ENCODE assay signal across 15 cellular contexts in genomic region chr3:127722104-127722784, GRCh38. TPM values are rescaled to one million over a fixed set of nuclear protein-coding genes. Genes with fewer than 3 reads are reported as not detected.
DNase-seq lines count a peak whose midpoint lies in the region; ATAC-seq and TF ChIP-seq lines count a peak whose summit lies in the region.
"Had no signal": no experiment of that assay in that cellular context is flagged by ENCODE, and none has a peak within 500 bp of the region (broad histone marks: within the 10 kb centered on the region; RNA-seq: fewer than 3 reads in every experiment).

No MANE protein-coding gene starts in this region.

- H3K4me2 ChIP-seq in neural progenitor cell, result peak overlapping the region; percentile 62

- H2AFZ ChIP-seq in neural progenitor cell (replicated peaks), result no peak overlapping the region

- DNase-seq in Ammon's horn (ENCODE audit: low spot score) (peak; percentile 42), NCI-H69 (lab: John Stamatoyannopoulos, UW) (peak; percentile 15), left cardiac atrium (no peak), neural progenitor cell (ENCODE audit: low spot score) (no peak), NCI-H748 treated with DMSO at 0.1 percent for 48 hours (lab: John Stamatoyannopoulos, UW) (no peak), mucosa of descending colon (no peak), body of pancreas (no peak)
- DNase-seq in activated naive CD4-positive, alpha-beta T cell treated with anti-CD3 and anti-CD28 coated beads, Interleukin-2, amount 50 U/mL, for 16 hours, result no peak
- DNase-seq: activated naive CD4-positive, alpha-beta T cell treated with Interleukin-2 at 50 U/mL for 16 hours; kidney; naive B cell; NCI-H774; thyroid gland had no signal

- no peaks in the 10 kb centered on the region for H3K36me3 Mint-ChIP-seq in neural progenitor cell

- H3K4me1 ChIP-seq in neural progenitor cell (peaks cover 20% of the 10 kb centered on the region), mucosa of descending colon (ENCODE audit: low read depth) (no peaks in the 10 kb centered on the region), body of pancreas (peaks cover 10% of the 10 kb centered on the region)

- H3K4me3 Mint-ChIP-seq in neural progenitor cell, result no peak overlapping the region

- peaks cover 7% of the 10 kb centered on the region for H3K27me3 Mint-ChIP-seq in neural progenitor cell (ENCODE audit: insufficient read depth, low read depth)
- H3K27me3 Mint-ChIP-seq: naive B cell had no signal

- ATAC-seq in left cardiac atrium, result peak; percentile 18 to 21
- ATAC-seq in mucosa of descending colon, result no peak
- no peak for ATAC-seq in body of pancreas
- ATAC-seq: activated CD4-positive, CD25-positive, alpha-beta regulatory T cell treated with anti-CD3 and anti-CD28 coated beads, Interleukin-2, amount 50 U/mL, for 24 hours had no signal

- H3K9me3 ChIP-seq in neural progenitor cell (ENCODE audit: low read depth) (no peaks in the 10 kb centered on the region), mucosa of descending colon (no peaks in the 10 kb centered on the region), body of pancreas (no peaks in the 10 kb centered on the region)
- H3K9me3 ChIP-seq: prostate gland, thyroid gland had no signal

- H3K4me3 ChIP-seq in neural progenitor cell (no peak overlapping the region), mucosa of descending colon (no peak overlapping the region), body of pancreas (no peak overlapping the region)
- H3K4me3 ChIP-seq: prostate gland, thyroid gland had no signal

- H3K4me1 Mint-ChIP-seq in neural progenitor cell, result peaks cover 26% of the 10 kb centered on the region

- H3K27me3 ChIP-seq in neural progenitor cell (peaks cover 3% of the 10 kb centered on the region), body of pancreas (no peaks in the 10 kb centered on the region)
- H3K27me3 ChIP-seq: thyroid gland had no signal

- H3K79me2 ChIP-seq in neural progenitor cell (ENCODE audit: low read depth), result no peaks in the 10 kb centered on the region

- TF ChIP-seq CTCF in neural progenitor cell (IDR thresholded peaks at IDR 0.05), result no peak
- TF ChIP-seq CTCF in mucosa of descending colon (IDR thresholded peaks at IDR 0.05), result no peak
- TF ChIP-seq CTCF in body of pancreas (IDR thresholded peaks at IDR 0.05), result no peak

- no peak for TF ChIP-seq POLR2A in body of pancreas (IDR thresholded peaks at IDR 0.05)

- H3K36me3 ChIP-seq in neural progenitor cell, result no peaks in the 10 kb centered on the region
- no peaks in the 10 kb centered on the region for H3K36me3 ChIP-seq in mucosa of descending colon (ENCODE audit: low read depth)
- H3K36me3 ChIP-seq in body of pancreas (replicated peaks in 1 of 2; ENCODE audit: insufficient read depth in 1 of 2, low read depth in 2 of 2), result no peaks in the 10 kb centered on the region
- H3K36me3 ChIP-seq: prostate gland, thyroid gland had no signal

- H3K9me3 Mint-ChIP-seq in neural progenitor cell, result peaks cover 14% of the 10 kb centered on the region

- intact Hi-C loops in left cardiac atrium (cut with DNase I), result no loop called here
- intact Hi-C loops in mucosa of descending colon (cut with DNase I, micrococcal nuclease), result no loop called here
- intact Hi-C loops in body of pancreas (cut with DNase I), result no loop called here

- H4K20me1 ChIP-seq in neural progenitor cell (ENCODE audit: low read depth), result no peaks in the 10 kb centered on the region

- no peak overlapping the region for H3K9ac ChIP-seq in neural progenitor cell

- H3F3A ChIP-seq in neural progenitor cell (ENCODE audit: low read depth), result peaks cover 7% of the 10 kb centered on the region

- 62 to 63% methylated on average over 13 of the region's 13 CpGs for WGBS in body of pancreas, 2 donors

- H3K27ac ChIP-seq in neural progenitor cell (no peak overlapping the region), body of pancreas (no peak overlapping the region)
- H3K27ac ChIP-seq: thyroid gland had no signal

- peak overlapping the region; percentile 50 for H3K27ac Mint-ChIP-seq in neural progenitor cell
- H3K27ac Mint-ChIP-seq: naive B cell had no signal

RNA-seq across cellular contexts. Expression of gene ABTB1, which starts 49.5 kb away (rescaled TPM):
- total RNA-seq in left cardiac atrium, result 10 to 100 TPM; 21.8 to 34.2 TPM
- 2.4 and 4.9 TPM in 2 replicates for total RNA-seq in neural progenitor cell (ENCODE audit: low replicate concordance)
- total RNA-seq in mucosa of descending colon, result 10 to 100 TPM; 19.9 to 48.7 (median 33.7) TPM
- 10 to 100 TPM; 21.4 to 34.0 TPM for total RNA-seq in body of pancreas

Comparison
In these comparisons a context has a peak if more than half of its experiments do, and no peak if none do; other contexts are left out.
1. DNase-seq: peak in Ammon's horn (single experiment) and NCI-H69 (single experiment); none in left cardiac atrium (single experiment), neural progenitor cell (single experiment), NCI-H748 treated with DMSO at 0.1 percent for 48 hours (single experiment), mucosa of descending colon (0 of 3), body of pancreas (0 of 4) and activated naive CD4-positive, alpha-beta T cell treated with anti-CD3 and anti-CD28 coated beads, Interleukin-2, amount 50 U/mL, for 16 hours (single experiment).
2. ATAC-seq: peak in left cardiac atrium (2 of 2); none in mucosa of descending colon (single experiment) and body of pancreas (single experiment).